31 cellular contexts compared by ENCODE assay signal in the genomic region with DNA sequence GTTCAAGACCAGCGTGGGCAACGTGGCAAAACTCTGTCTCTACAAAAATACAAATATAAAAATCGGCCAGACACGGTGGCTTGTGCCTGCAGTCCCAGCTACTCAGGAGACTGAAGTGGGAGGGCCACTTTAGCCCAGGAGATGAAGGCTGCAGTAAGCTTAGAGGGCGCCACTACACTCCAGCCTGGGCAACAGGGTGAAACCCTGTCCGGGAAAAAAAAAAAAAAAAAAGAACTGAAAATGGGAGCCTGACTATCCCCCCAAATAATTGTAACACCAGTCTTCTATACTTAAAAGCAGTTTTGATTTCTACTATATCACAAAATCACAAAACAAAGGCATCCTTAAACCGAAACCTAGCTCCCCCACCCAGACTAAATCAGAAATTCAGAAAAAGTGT.
DNase-seq lines count a peak whose midpoint lies in the region; ATAC-seq and TF ChIP-seq lines count a peak whose summit lies in the region.
"Had no signal": no experiment of that assay in that cellular context is flagged by ENCODE, and none has a peak within 500 bp of the region (broad histone marks: within the 10 kb centered on the region; RNA-seq: fewer than 3 reads in every experiment).

No MANE protein-coding gene starts in this region.

- H3K4me1 Mint-ChIP-seq in GM23338: peaks cover 24% of the 10 kb centered on the region
- H3K4me1 Mint-ChIP-seq: activated T-helper 17 cell treated with anti-CD3 and anti-CD28 coated beads, Interleukin-2, amount 50 U/mL, for 72 hours; naive thymus-derived CD4-positive, alpha-beta T cell; stimulated activated naive CD8-positive, alpha-beta T cell treated with anti-CD3 and anti-CD28 coated beads, Interleukin-15, amount 100 ng/mL, for 72 hours had no signal

- no peak overlapping the region for H3K27ac Mint-ChIP-seq in GM23338
- H3K27ac Mint-ChIP-seq: activated T-helper 17 cell treated with anti-CD3 and anti-CD28 coated beads, Interleukin-2, amount 50 U/mL, for 72 hours; brain; naive thymus-derived CD4-positive, alpha-beta T cell; stimulated activated naive CD8-positive, alpha-beta T cell treated with anti-CD3 and anti-CD28 coated beads, Interleukin-15, amount 100 ng/mL, for 72 hours; T-helper 1 cell treated with Interleukin-12 subunit alpha and Interleukin-12 subunit beta and Interleukin-4 antibody, amounts not matched to agents 30 μg/mL and 1 μg/mL, for 36 hours had no signal

- no peak overlapping the region for H3K4me3 Mint-ChIP-seq in GM23338
- H3K4me3 Mint-ChIP-seq: activated T-helper 17 cell treated with anti-CD3 and anti-CD28 coated beads, Interleukin-2, amount 50 U/mL, for 72 hours; brain; naive thymus-derived CD4-positive, alpha-beta T cell; stimulated activated naive CD8-positive, alpha-beta T cell treated with anti-CD3 and anti-CD28 coated beads, Interleukin-15, amount 100 ng/mL, for 72 hours; T-helper 1 cell treated with Interleukin-12 subunit alpha and Interleukin-12 subunit beta and Interleukin-4 antibody, amounts not matched to agents 30 μg/mL and 1 μg/mL, for 36 hours had no signal

- H3K4me2 ChIP-seq in GM23338: no peak overlapping the region

- H3K36me3 ChIP-seq in GM23338 (ENCODE audit: insufficient read depth) (no peaks in the 10 kb centered on the region), brain microvascular endothelial cell (replicated peaks) (no peaks in the 10 kb centered on the region), sigmoid colon (no peaks in the 10 kb centered on the region), upper lobe of right lung (no peaks in the 10 kb centered on the region), suprapubic skin (no peaks in the 10 kb centered on the region)
- H3K36me3 ChIP-seq: gastrocnemius medialis, prostate gland, thyroid gland, vagina had no signal

- H3K4me3 ChIP-seq in GM23338 (no peak overlapping the region), brain microvascular endothelial cell (ENCODE audit: low read depth, low read length) (no peak overlapping the region), sigmoid colon (no peak overlapping the region), upper lobe of right lung (no peak overlapping the region), suprapubic skin (no peak overlapping the region)
- H3K4me3 ChIP-seq: dorsolateral prefrontal cortex, gastrocnemius medialis, GM23248, prostate gland, thyroid gland, vagina had no signal

- H2AFZ ChIP-seq in GM23338: no peak overlapping the region
- H2AFZ ChIP-seq: GM23248 had no signal

- intact Hi-C loops in sigmoid colon (cut with DNase I) (no loop called here), upper lobe of right lung (cut with DNase I) (no loop called here)

- DNase-seq in GM23338 (ENCODE audit: low spot score) (peak; percentile 61), OCI-M1 (lab: John Stamatoyannopoulos, UW) (peak; percentile 20), brain microvascular endothelial cell (no peak), sigmoid colon (no peak), LoVo (ENCODE audit: low spot score) (no peak), upper lobe of right lung (no peak), suprapubic skin (ENCODE audit: low spot score in 2 of 2) (no peak)
- DNase-seq: activated naive CD4-positive, alpha-beta T cell treated with anti-CD3 and anti-CD28 coated beads, Interleukin-2, amount 50 U/mL, for 16 hours; cerebellar nuclear complex; dorsolateral prefrontal cortex; gastrocnemius medialis; GM23248; Karpas-422; kidney glomerular epithelial cell; midbrain; naive thymus-derived CD4-positive, alpha-beta T cell; NCI-H1417 treated with DMSO at 0.1 percent for 48 hours; NCI-H2081; NCI-H2227 treated with DMSO at 0.1 percent for 48 hours; stimulated activated CD4-positive, alpha-beta T cell treated with anti-CD3 and anti-CD28 coated beads, Interleukin-12 subunit alpha, Interleukin-12 subunit beta, amount 100 ng/mL, for 4 hours; stimulated activated CD4-positive, alpha-beta T cell treated with anti-CD3 and anti-CD28 coated beads, Interleukin-2, amount 100 ng/mL, for 48 hours; stimulated activated naive CD8-positive, alpha-beta T cell treated with anti-CD3 and anti-CD28 coated beads, Interleukin-15, amount 100 ng/mL, for 72 hours; thyroid gland had no signal

- peaks cover 18% of the 10 kb centered on the region for H4K20me1 ChIP-seq in GM23338 (replicated peaks; ENCODE audit: insufficient read depth)

- peak; percentile 61 for TF ChIP-seq CTCF in 22Rv1 (IDR thresholded peaks at IDR 0.05)
- peak; percentile 47 to 54 for TF ChIP-seq CTCF in GM23338 (conservative IDR thresholded peaks at IDR 0.05; ENCODE audit: low read depth in 2 of 2)
- peak; percentile 29 for TF ChIP-seq CTCF in brain microvascular endothelial cell (IDR thresholded peaks at IDR 0.05; ENCODE audit: low read depth, low read length, missing control alignments)
- TF ChIP-seq CTCF in sigmoid colon (IDR thresholded peaks at IDR 0.05): no peak
- no peak for TF ChIP-seq CTCF in upper lobe of right lung (IDR thresholded peaks at IDR 0.05)
- TF ChIP-seq CTCF in suprapubic skin (IDR thresholded peaks at IDR 0.05): no peak

- TF ChIP-seq POLR2A in sigmoid colon (IDR thresholded peaks at IDR 0.05) (no peak), suprapubic skin (IDR thresholded peaks at IDR 0.05) (no peak)

- TF ChIP-seq EP300 in sigmoid colon (IDR thresholded peaks at IDR 0.05) (no peak), suprapubic skin (IDR thresholded peaks at IDR 0.05) (no peak)

- H3K36me3 Mint-ChIP-seq in GM23338 (ENCODE audit: low read depth): peaks cover 2% of the 10 kb centered on the region; the same call in 1 of the 3 replicates
- H3K36me3 Mint-ChIP-seq: naive thymus-derived CD4-positive, alpha-beta T cell had no signal

- 91 to 92% methylated on average over 7 of the region's 7 CpGs for WGBS in sigmoid colon, 2 donors
- WGBS in suprapubic skin: 88% methylated on average over 7 of the region's 7 CpGs

- in situ Hi-C loops in brain microvascular endothelial cell (cut with HindIII; ENCODE audit: low pct_ligation_motif_present, low sequenced_read_pairs): no loop called here

- peak; percentile 96 for ATAC-seq in GM23338
- ATAC-seq in upper lobe of right lung: no peak
- ATAC-seq: activated T-helper 17 cell treated with anti-CD3 and anti-CD28 coated beads, Interleukin-2, amount 50 U/mL, for 72 hours; gastrocnemius medialis; naive thymus-derived CD4-positive, alpha-beta T cell; sciatic nerve; stimulated activated naive CD8-positive, alpha-beta T cell treated with anti-CD3 and anti-CD28 coated beads, Interleukin-15, amount 100 ng/mL, for 72 hours had no signal

- H3K27ac ChIP-seq in 22Rv1 (no peak overlapping the region), GM23338 (ENCODE audit: low read depth) (no peak overlapping the region), brain microvascular endothelial cell (no peak overlapping the region), sigmoid colon (no peak overlapping the region), upper lobe of right lung (no peak overlapping the region), suprapubic skin (no peak overlapping the region)
- H3K27ac ChIP-seq: dorsolateral prefrontal cortex, gastrocnemius medialis, GM23248, HL-60, prostate gland, thyroid gland, vagina had no signal

- H3K9me2 ChIP-seq in GM23338 (ENCODE audit: insufficient read depth): no peaks in the 10 kb centered on the region

- H3K27me3 Mint-ChIP-seq in GM23338 (ENCODE audit: insufficient read depth, low read depth, poor library complexity): no peaks in the 10 kb centered on the region
- H3K27me3 Mint-ChIP-seq: activated T-helper 17 cell treated with anti-CD3 and anti-CD28 coated beads, Interleukin-2, amount 50 U/mL, for 72 hours; brain had no signal

- no peaks in the 10 kb centered on the region for H3K9me3 ChIP-seq in sigmoid colon
- no peaks in the 10 kb centered on the region for H3K9me3 ChIP-seq in upper lobe of right lung
- H3K9me3 ChIP-seq in suprapubic skin: no peaks in the 10 kb centered on the region
- H3K9me3 ChIP-seq: gastrocnemius medialis, prostate gland, thyroid gland, vagina had no signal

- H3K27me3 ChIP-seq in GM23338 (ENCODE audit: insufficient read depth) (no peaks in the 10 kb centered on the region), brain microvascular endothelial cell (replicated peaks) (no peaks in the 10 kb centered on the region), sigmoid colon (no peaks in the 10 kb centered on the region), upper lobe of right lung (no peaks in the 10 kb centered on the region), suprapubic skin (no peaks in the 10 kb centered on the region)
- H3K27me3 ChIP-seq: dorsolateral prefrontal cortex, gastrocnemius medialis, thyroid gland, vagina had no signal

- H3K4me1 ChIP-seq in GM23338 (ENCODE audit: insufficient read depth): peaks cover 23% of the 10 kb centered on the region
- peaks cover 0 to 6% (median 2%) of the 10 kb centered on the region in 4 donors for H3K4me1 ChIP-seq in sigmoid colon
- no peaks in the 10 kb centered on the region for H3K4me1 ChIP-seq in upper lobe of right lung
- no peaks in the 10 kb centered on the region for H3K4me1 ChIP-seq in suprapubic skin
- H3K4me1 ChIP-seq: prostate gland, thyroid gland, vagina had no signal

- H3K79me2 ChIP-seq in GM23338 (replicated peaks; ENCODE audit: insufficient read depth): peaks cover 97% of the 10 kb centered on the region

- H3K9me3 Mint-ChIP-seq in GM23338: no peaks in the 10 kb centered on the region
- H3K9me3 Mint-ChIP-seq: activated T-helper 17 cell treated with anti-CD3 and anti-CD28 coated beads, Interleukin-2, amount 50 U/mL, for 72 hours; naive thymus-derived CD4-positive, alpha-beta T cell; stimulated activated naive CD8-positive, alpha-beta T cell treated with anti-CD3 and anti-CD28 coated beads, Interleukin-15, amount 100 ng/mL, for 72 hours; T-helper 1 cell treated with Interleukin-12 subunit alpha and Interleukin-12 subunit beta and Interleukin-4 antibody, amounts not matched to agents 30 μg/mL and 1 μg/mL, for 36 hours had no signal

- no peaks in the 10 kb centered on the region for H3F3A ChIP-seq in GM23338 (replicated peaks; ENCODE audit: low read depth)

Comparison
In these comparisons a context has a peak if more than half of its experiments do, and no peak if none do; other contexts are left out.
1. CTCF ChIP-seq: peak in 22Rv1 (single experiment), GM23338 (2 of 2) and brain microvascular endothelial cell (single experiment); none in sigmoid colon (0 of 4), upper lobe of right lung (single experiment) and suprapubic skin (0 of 2).
2. DNase-seq: peak in GM23338 (single experiment) and OCI-M1 (single experiment); none in brain microvascular endothelial cell (single experiment), sigmoid colon (single experiment), LoVo (single experiment), upper lobe of right lung (single experiment) and suprapubic skin (0 of 2).